Comparison of ENCODE assay signal across 1 cellular context in genomic region chr20:13400453-13400852, GRCh38.
TF ChIP-seq lines count a peak whose summit lies in the region.

No MANE protein-coding gene starts in this region.

TF ChIP-seq in IMR-90, 13 proteins besides CTCF, POLR2A, EP300 and RAD21 (continued from another document):
- no peak for TF ChIP-seq MXI1 (IDR thresholded peaks at IDR 0.05; ENCODE audit: borderline replicate concordance, low read depth, low read length)
